24 cellular contexts compared by ENCODE assay signal in genomic region chr16:64276646-64277045, GRCh38.
"Had no signal": no experiment of that assay in that cellular context is flagged by ENCODE, and none has a peak within 500 bp of the region (broad histone marks: within the 10 kb centered on the region; RNA-seq: fewer than 3 reads in every experiment).

No MANE protein-coding gene starts in this region.

- H3K27ac ChIP-seq: SJSA1, SK-N-MC had no signal

- H3K4me3 ChIP-seq: SJSA1, SK-N-MC had no signal

- ATAC-seq: HepG2 had no signal

- H3K36me3 ChIP-seq: SJSA1 had no signal

- DNase-seq: IMR-90, Kasumi-1, KG1, NCI-H1092, NCI-H1105 treated with DMSO at 0.1 percent for 48 hours, NCI-H1417 treated with DMSO at 0.1 percent for 48 hours, NCI-H146, NCI-H1694 treated with DMSO at 0.1 percent for 48 hours, NCI-H1930, NCI-H2081, NCI-H2171, NCI-H226, NCI-H446, NCI-H510A, NCI-H524 treated with DMSO at 0.1 percent for 48 hours, NCI-H69, NCI-H774, OCI-M1, Right ventricle myocardium superior, RPMI8226, SIG-M5 had no signal

- H3K4me1 ChIP-seq: SJSA1 had no signal

- H3K27me3 ChIP-seq: SJSA1 had no signal

- H3K9me3 ChIP-seq: SJSA1 had no signal
